Comparison of ENCODE assay signal across 26 cellular contexts in the genomic region with DNA sequence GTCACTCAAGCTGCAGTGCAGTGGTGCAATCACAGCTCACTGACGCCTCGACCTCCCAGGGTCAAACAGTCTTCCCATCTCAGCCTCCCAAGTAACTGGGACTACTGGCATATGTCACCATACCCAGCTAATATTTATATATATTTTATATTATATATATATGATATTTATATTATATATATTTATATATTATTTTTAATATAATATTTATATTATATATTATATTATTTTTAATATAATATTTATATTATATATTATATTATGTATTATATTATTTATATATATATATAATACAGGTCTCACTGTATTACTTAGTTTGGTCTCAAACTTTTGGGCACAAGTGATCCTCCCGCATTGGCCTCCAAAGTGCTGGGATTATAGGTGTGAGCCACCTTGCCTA.
"Had no signal": no experiment of that assay in that cellular context is flagged by ENCODE, and none has a peak within 500 bp of the region (broad histone marks: within the 10 kb centered on the region; RNA-seq: fewer than 3 reads in every experiment).

No MANE protein-coding gene starts in this region.

- H3K4me1 ChIP-seq: esophagus muscularis mucosa, heart right ventricle, parathyroid adenoma, psoas muscle, spleen, tibial nerve had no signal

- H3K4me3 ChIP-seq: esophagus muscularis mucosa, heart right ventricle, psoas muscle, tibial nerve had no signal

- H3K79me2 ChIP-seq: parathyroid adenoma had no signal

- DNase-seq: activated CD4-positive, alpha-beta memory T cell treated with anti-CD3 and anti-CD28 coated beads, Interleukin-2, amount 10 ng/mL, durations not matched to agents 7 days and 5 days; activated CD4-positive, alpha-beta T cell treated with anti-CD3 and anti-CD28 coated beads for 1 hour; activated CD4-positive, alpha-beta T cell treated with anti-CD3 and anti-CD28 coated beads, Interleukin-2, amount 10 ng/mL, durations not matched to agents 7 days and 5 days; activated CD8-positive, alpha-beta memory T cell treated with anti-CD3 and anti-CD28 coated beads, Interleukin-2, amount 50 U/mL, for 48 hours; activated gamma-delta T cell; activated naive CD4-positive, alpha-beta T cell treated with anti-CD3 and anti-CD28 coated beads, Interleukin-2, amount 10 ng/mL, durations not matched to agents 7 days and 5 days; activated naive CD8-positive, alpha-beta T cell treated with anti-CD3 and anti-CD28 coated beads, Interleukin-2, amount 10 ng/mL, durations not matched to agents 7 days and 5 days; activated T-cell treated with anti-CD3 and anti-CD28 coated beads, Interleukin-2, amount 50 U/mL, for 24 hours; amniotic stem cell; brain microvascular endothelial cell; cortex of kidney; foreskin melanocyte; heart right ventricle; left ventricle myocardium superior; mammary epithelial cell; naive B cell; nephron progenitor cell; psoas muscle; spleen; stimulated activated naive CD4-positive, alpha-beta T cell; T-helper 9 cell had no signal

- H2AFZ ChIP-seq: parathyroid adenoma had no signal

- H3K27ac ChIP-seq: brain microvascular endothelial cell, esophagus muscularis mucosa, heart right ventricle, parathyroid adenoma, psoas muscle, spleen, tibial nerve had no signal

- H3K9ac ChIP-seq: parathyroid adenoma had no signal

- FAIRE-seq: astrocyte, islet of Langerhans had no signal

- H3K27me3 ChIP-seq: brain microvascular endothelial cell, heart right ventricle, spleen, tibial nerve had no signal

- ATAC-seq: heart right ventricle, left ventricle myocardium superior, psoas muscle had no signal
